In the genomic region with DNA sequence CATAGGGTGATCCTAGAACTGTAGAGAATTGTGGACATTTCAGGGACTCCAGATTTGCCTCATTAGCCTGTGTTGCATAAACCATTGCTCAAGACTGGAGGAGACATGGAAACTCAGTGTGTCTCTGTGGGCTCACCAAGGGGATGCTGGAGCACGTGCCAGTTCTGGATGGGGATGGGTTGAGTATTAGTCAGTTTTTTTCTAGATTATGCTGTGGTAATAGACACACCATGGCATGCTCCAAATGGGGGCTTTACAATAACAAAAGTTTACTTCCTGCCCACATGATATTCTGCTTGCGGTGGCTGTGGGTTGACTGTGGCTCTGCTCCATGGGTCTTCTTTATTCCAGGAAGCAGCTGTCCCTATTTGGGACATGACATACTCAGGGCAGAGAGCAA, we compare ENCODE assay signal across 17 cellular contexts.
"Had no signal": no experiment of that assay in that cellular context is flagged by ENCODE, and none has a peak within 500 bp of the region (broad histone marks: within the 10 kb centered on the region; RNA-seq: fewer than 3 reads in every experiment).

No MANE protein-coding gene starts in this region.

- DNase-seq: activated CD4-positive, alpha-beta T cell treated with anti-CD3 and anti-CD28 coated beads for 48 hours; activated CD8-positive, alpha-beta memory T cell treated with anti-CD3 and anti-CD28 coated beads, Interleukin-2, amount 50 U/mL, for 48 hours; activated T-cell treated with anti-CD3 and anti-CD28 coated beads, Interleukin-2, amount 50 U/mL, for 72 hours; dorsolateral prefrontal cortex; endodermal cell; glutamatergic neuron; left ventricle myocardium inferior; mucosa of descending colon; natural killer cell; posterior cingulate gyrus; retina; stimulated activated CD4-positive, alpha-beta T cell treated with anti-CD3 and anti-CD28 coated beads, Interleukin-15, amount 100 ng/mL, for 24 hours; stimulated activated CD4-positive, alpha-beta T cell treated with anti-CD3 and anti-CD28 coated beads, Interleukin-4, amount 100 ng/mL, for 1 hour; stimulated activated naive B cell treated with anti-CD40 and anti-IgM and Interleukin-4, amounts not matched to agents 10 μg/mL and 1 μg/mL and 100 μg/mL, for 72 hours had no signal

- H3K4me3 ChIP-seq: cardiac muscle cell, dorsolateral prefrontal cortex, left ventricle myocardium inferior, mucosa of descending colon had no signal

- H3K27ac Mint-ChIP-seq: activated T-cell treated with anti-CD3 and anti-CD28 coated beads, Interleukin-2, amount 50 U/mL, for 72 hours; endodermal cell; natural killer cell; stimulated activated naive B cell treated with anti-CD40 and anti-IgM and Interleukin-4, amounts not matched to agents 10 μg/mL and 1 μg/mL and 100 μg/mL, for 72 hours; type B pancreatic cell; WTC11 had no signal

- ATAC-seq: activated T-cell treated with anti-CD3 and anti-CD28 coated beads, Interleukin-2, amount 50 U/mL, for 72 hours; mucosa of descending colon; natural killer cell; WTC11 had no signal

- H3K4me3 Mint-ChIP-seq: activated T-cell treated with anti-CD3 and anti-CD28 coated beads, Interleukin-2, amount 50 U/mL, for 72 hours; endodermal cell; natural killer cell; stimulated activated naive B cell treated with anti-CD40 and anti-IgM and Interleukin-4, amounts not matched to agents 10 μg/mL and 1 μg/mL and 100 μg/mL, for 72 hours; type B pancreatic cell; WTC11 had no signal

- H3K36me3 Mint-ChIP-seq: natural killer cell; stimulated activated naive B cell treated with anti-CD40 and anti-IgM and Interleukin-4, amounts not matched to agents 10 μg/mL and 1 μg/mL and 100 μg/mL, for 72 hours; type B pancreatic cell; WTC11 had no signal

- H3K9me3 Mint-ChIP-seq: activated T-cell treated with anti-CD3 and anti-CD28 coated beads, Interleukin-2, amount 50 U/mL, for 72 hours; endodermal cell; natural killer cell; stimulated activated naive B cell treated with anti-CD40 and anti-IgM and Interleukin-4, amounts not matched to agents 10 μg/mL and 1 μg/mL and 100 μg/mL, for 72 hours; type B pancreatic cell; WTC11 had no signal
